In genomic region chr7:44971991-44972441, GRCh38 we compare ENCODE assay signal across 1 cellular context.
TF ChIP-seq lines count a peak whose summit lies in the region.

No MANE protein-coding gene starts in this region.

TF ChIP-seq in HepG2, 621 proteins besides CTCF, POLR2A, EP300 and RAD21 (continued from another document and continues in another):
- TF ChIP-seq ETS1 (CRISPR knock-in tag; IDR thresholded peaks at IDR 0.05) (no peak), GLMP (CRISPR knock-in tag; IDR thresholded peaks at IDR 0.05; ENCODE audit: borderline replicate concordance) (no peak), FOXP4 (CRISPR knock-in tag; IDR thresholded peaks at IDR 0.05) (peak; percentile 77), ZNF512B (CRISPR knock-in tag; IDR thresholded peaks at IDR 0.05; ENCODE audit: borderline replicate concordance) (peak; percentile 59; the same call in 1 of the 2 replicates), NAIF1 (CRISPR knock-in tag; IDR thresholded peaks at IDR 0.05; ENCODE audit: borderline replicate concordance) (no peak), ZNF562 (CRISPR knock-in tag; IDR thresholded peaks at IDR 0.05; ENCODE audit: borderline replicate concordance) (no peak), FOXO1 (CRISPR knock-in tag; IDR thresholded peaks at IDR 0.05) (no peak), KDM6A (CRISPR knock-in tag; IDR thresholded peaks at IDR 0.05; ENCODE audit: low read depth) (peak; percentile 63), RFX3 (CRISPR knock-in tag; IDR thresholded peaks at IDR 0.05) (no peak), TFDP1 (CRISPR knock-in tag; IDR thresholded peaks at IDR 0.05; ENCODE audit: borderline replicate concordance) (no peak; the same call in 1 of the 2 replicates), ATRX (CRISPR knock-in tag; IDR thresholded peaks at IDR 0.05; ENCODE audit: borderline replicate concordance) (no peak), GMEB2 (CRISPR knock-in tag; IDR thresholded peaks at IDR 0.05; ENCODE audit: low read depth) (no peak), ZNF138 (CRISPR knock-in tag; IDR thresholded peaks at IDR 0.05; ENCODE audit: low read depth) (no peak; the same call in 1 of the 2 replicates), CEBPZ (IDR thresholded peaks at IDR 0.05; ENCODE audit: low read length) (no peak), DRAP1 (CRISPR knock-in tag; IDR thresholded peaks at IDR 0.05) (no peak), TIGD3 (CRISPR knock-in tag; IDR thresholded peaks at IDR 0.05; ENCODE audit: borderline replicate concordance) (no peak), ZNF674 (CRISPR knock-in tag; IDR thresholded peaks at IDR 0.05; ENCODE audit: low read depth) (no peak), ZNF329 (CRISPR knock-in tag; IDR thresholded peaks at IDR 0.05; ENCODE audit: low read depth) (no peak), ZNF20 (CRISPR knock-in tag; IDR thresholded peaks at IDR 0.05) (no peak), HOXA7 (CRISPR knock-in tag; IDR thresholded peaks at IDR 0.05) (no peak), SP5 (CRISPR knock-in tag; IDR thresholded peaks at IDR 0.05; ENCODE audit: borderline replicate concordance, low read depth) (no peak), TGIF2 (CRISPR knock-in tag; IDR thresholded peaks at IDR 0.05) (no peak), NCOA5 (CRISPR knock-in tag; IDR thresholded peaks at IDR 0.05) (no peak), ZSCAN22 (CRISPR knock-in tag; IDR thresholded peaks at IDR 0.05) (no peak), PPARG (CRISPR knock-in tag; conservative IDR thresholded peaks at IDR 0.05) (no peak), ZNF777 (CRISPR knock-in tag; IDR thresholded peaks at IDR 0.05) (no peak), ARID5B (CRISPR knock-in tag; IDR thresholded peaks at IDR 0.05) (peak; percentile 72), NRL (CRISPR knock-in tag; IDR thresholded peaks at IDR 0.05; ENCODE audit: borderline replicate concordance) (no peak), E2F2 (CRISPR knock-in tag; IDR thresholded peaks at IDR 0.05; ENCODE audit: borderline replicate concordance) (no peak), JARID2 (CRISPR knock-in tag; IDR thresholded peaks at IDR 0.05; ENCODE audit: insufficient replicate concordance) (no peak), BATF2 (CRISPR knock-in tag; IDR thresholded peaks at IDR 0.05) (no peak), ZNF10 (CRISPR knock-in tag; IDR thresholded peaks at IDR 0.05; ENCODE audit: borderline replicate concordance, low read depth) (no peak), ZKSCAN1 (IDR thresholded peaks at IDR 0.05; ENCODE audit: low read length) (no peak), ZFP1 (CRISPR knock-in tag; IDR thresholded peaks at IDR 0.05) (no peak), KDM4B (CRISPR knock-in tag; IDR thresholded peaks at IDR 0.05) (no peak)
